In the genomic region with DNA sequence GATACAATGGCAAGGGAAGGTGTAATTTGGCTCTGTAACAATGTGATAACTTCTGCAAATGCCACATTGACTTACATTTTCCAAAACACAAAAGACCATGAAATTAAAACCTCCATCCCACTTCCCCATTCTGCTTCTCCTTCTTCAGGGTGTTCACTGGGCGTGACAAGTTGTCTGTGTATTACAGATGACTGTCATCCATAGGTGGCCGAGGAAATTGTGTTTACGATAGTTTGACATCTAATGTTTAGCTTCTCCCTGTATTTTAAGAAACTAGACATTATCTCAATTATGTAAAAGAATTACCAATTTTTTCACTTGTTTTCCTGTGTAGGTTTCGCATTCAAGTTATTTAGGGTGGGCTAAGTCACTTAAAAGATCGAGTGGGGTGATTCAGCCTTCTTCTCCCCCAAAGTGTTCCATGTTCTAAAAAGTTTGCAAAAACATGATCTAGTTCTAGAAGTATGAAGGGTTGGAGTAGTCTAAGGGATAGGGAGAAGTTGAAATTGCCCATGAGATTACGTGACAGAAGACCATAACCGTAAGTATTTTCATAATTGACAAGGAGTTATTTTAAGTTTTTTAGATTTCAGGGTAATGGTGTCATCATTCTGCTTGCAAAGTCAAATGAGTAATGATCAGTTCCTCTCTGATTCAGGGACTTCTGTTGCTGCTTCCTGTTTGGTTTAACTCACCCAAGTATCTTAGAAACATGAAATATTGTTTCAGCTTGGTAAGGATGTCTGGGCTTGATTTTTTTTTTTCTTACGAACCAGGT, we compare ENCODE assay signal across 8 cellular contexts. TPM values are rescaled to one million over a fixed set of nuclear protein-coding genes. Genes with fewer than 3 reads are reported as not detected.
DNase-seq lines count a peak whose midpoint lies in the region; ATAC-seq and TF ChIP-seq lines count a peak whose summit lies in the region.

No MANE protein-coding gene starts in this region.

- ATAC-seq in GM21447 (IDR thresholded peaks at IDR 0.05; ENCODE audit: unreplicated experiment) = peak; percentile 73
- ATAC-seq in activated naive CD8-positive, alpha-beta T cell treated with anti-CD3 and anti-CD28 coated beads, Interleukin-2, amount 50 U/mL, for 24 hours = peak; percentile 63
- ATAC-seq in naive thymus-derived CD4-positive, alpha-beta T cell = peak; percentile 90

- no peaks in the 10 kb centered on the region for H3K27me3 ChIP-seq in naive thymus-derived CD4-positive, alpha-beta T cell (ENCODE audit: control insufficient read depth in 2 of 2, insufficient read depth in 2 of 2, low read length in 2 of 2)

- H3K27ac ChIP-seq in naive thymus-derived CD4-positive, alpha-beta T cell (ENCODE audit: low read depth, low read length) = peak overlapping the region; percentile 77

- CTCF ChIA-PET in naive thymus-derived CD4-positive, alpha-beta T cell (lab: Charles Lee) = interaction anchor here (0.6 to 2.7 kb wide), 7 partner anchors 10 to 142 kb away, joined by 3 to 9 read pairs (median 4); partner anchors contain the start of gene CYTIP

- peaks cover 22 to 36% of the 10 kb centered on the region in 2 donors for H3K4me1 ChIP-seq in naive thymus-derived CD4-positive, alpha-beta T cell (ENCODE audit: control insufficient read depth in 2 of 2, insufficient read depth in 2 of 2, low read length in 2 of 2)

- DNase-seq in GM12864 (ENCODE audit: low read depth) (peak; percentile 94), HT1080 (ENCODE audit: low read depth) (peak; percentile 72), SHP77 (lab: John Stamatoyannopoulos, UW) (no peak), progenitor cell of endocrine pancreas (ENCODE audit: low spot score, unreplicated experiment) (no peak), NCI-H146 (lab: John Stamatoyannopoulos, UW) (no peak)
- DNase-seq in activated naive CD8-positive, alpha-beta T cell treated with anti-CD3 and anti-CD28 coated beads, Interleukin-2, amount 50 U/mL, for 24 hours = no peak
- peak in 7 of 9 donors; percentile 56 to 83 (median 74) for DNase-seq in naive thymus-derived CD4-positive, alpha-beta T cell

- H3K4me3 Mint-ChIP-seq in activated naive CD8-positive, alpha-beta T cell treated with anti-CD3 and anti-CD28 coated beads, Interleukin-2, amount 50 U/mL, for 24 hours = peak overlapping the region; percentile 77
- H3K4me3 Mint-ChIP-seq in naive thymus-derived CD4-positive, alpha-beta T cell = peak overlapping the region; percentile 42 to 85 (median 71)
- no peak overlapping the region for H3K4me3 Mint-ChIP-seq in progenitor cell of endocrine pancreas (ENCODE audit: low read depth)

- intact Hi-C loops in naive thymus-derived CD4-positive, alpha-beta T cell (cut with micrococcal nuclease) = loop anchor here (1.0 to 5.0 kb wide), 13 partner anchors 8 to 1137 kb away; partner anchors contain the start of genes CYTIP (in 2 of the 2) and NR4A2 (in 2 of the 2)

- H3K27me3 Mint-ChIP-seq in activated naive CD8-positive, alpha-beta T cell treated with anti-CD3 and anti-CD28 coated beads, Interleukin-2, amount 50 U/mL, for 24 hours = peaks cover 2% of the 10 kb centered on the region
- no peaks in the 10 kb centered on the region for H3K27me3 Mint-ChIP-seq in naive thymus-derived CD4-positive, alpha-beta T cell
- H3K27me3 Mint-ChIP-seq in progenitor cell of endocrine pancreas = no peaks in the 10 kb centered on the region

- H3K9me3 Mint-ChIP-seq in activated naive CD8-positive, alpha-beta T cell treated with anti-CD3 and anti-CD28 coated beads, Interleukin-2, amount 50 U/mL, for 24 hours = peaks cover 5% of the 10 kb centered on the region
- H3K9me3 Mint-ChIP-seq in naive thymus-derived CD4-positive, alpha-beta T cell = peaks cover 0 to 11% (median 3%) of the 10 kb centered on the region in 11 donors
- H3K9me3 Mint-ChIP-seq in progenitor cell of endocrine pancreas (ENCODE audit: low read depth) = no peaks in the 10 kb centered on the region

- peaks cover 9% of the 10 kb centered on the region for H3K36me3 Mint-ChIP-seq in activated naive CD8-positive, alpha-beta T cell treated with anti-CD3 and anti-CD28 coated beads, Interleukin-2, amount 50 U/mL, for 24 hours (ENCODE audit: low read depth)
- H3K36me3 Mint-ChIP-seq in naive thymus-derived CD4-positive, alpha-beta T cell = peaks cover 0 to 34% (median 4%) of the 10 kb centered on the region in 5 donors
- no peaks in the 10 kb centered on the region for H3K36me3 Mint-ChIP-seq in progenitor cell of endocrine pancreas (ENCODE audit: insufficient read depth)

- peak overlapping the region; percentile 98 for H3K27ac Mint-ChIP-seq in activated naive CD8-positive, alpha-beta T cell treated with anti-CD3 and anti-CD28 coated beads, Interleukin-2, amount 50 U/mL, for 24 hours
- H3K27ac Mint-ChIP-seq in naive thymus-derived CD4-positive, alpha-beta T cell = peak overlapping the region; percentile 88 to 99 (median 97)
- no peak overlapping the region for H3K27ac Mint-ChIP-seq in progenitor cell of endocrine pancreas

- no peaks in the 10 kb centered on the region for H3K36me3 ChIP-seq in naive thymus-derived CD4-positive, alpha-beta T cell (ENCODE audit: control insufficient read depth in 2 of 3, insufficient read depth in 3 of 3, low read length in 3 of 3)

- H3K4me1 Mint-ChIP-seq in activated naive CD8-positive, alpha-beta T cell treated with anti-CD3 and anti-CD28 coated beads, Interleukin-2, amount 50 U/mL, for 24 hours = peaks cover 100% of the 10 kb centered on the region
- peaks cover 41 to 90% (median 77%) of the 10 kb centered on the region in 7 donors for H3K4me1 Mint-ChIP-seq in naive thymus-derived CD4-positive, alpha-beta T cell
- H3K4me1 Mint-ChIP-seq in progenitor cell of endocrine pancreas (ENCODE audit: low read depth) = no peaks in the 10 kb centered on the region

- H3K9me3 ChIP-seq in naive thymus-derived CD4-positive, alpha-beta T cell (ENCODE audit: control insufficient read depth in 2 of 3, low read length in 3 of 3) = no peaks in the 10 kb centered on the region

- POLR2A ChIA-PET in naive thymus-derived CD4-positive, alpha-beta T cell (lab: Charles Lee) = interaction anchor here (0.6 to 18.1 kb wide), 12 partner anchors 9 to 142 kb away, joined by 3 to 297 read pairs (median 4); partner anchors contain the start of gene CYTIP

- TF ChIP-seq CTCF in GM12864 (IDR thresholded peaks at IDR 0.05; ENCODE audit: low read depth, low read length, missing control alignments) = no peak
- TF ChIP-seq CTCF in progenitor cell of endocrine pancreas (IDR thresholded peaks at IDR 0.05; ENCODE audit: unreplicated experiment) = no peak

- H3K4me3 ChIP-seq in GM12864 (ENCODE audit: low read depth, low read length) = peak overlapping the region; percentile 42
- H3K4me3 ChIP-seq in naive thymus-derived CD4-positive, alpha-beta T cell (ENCODE audit: low read length) = no peak overlapping the region

RNA-seq across cellular contexts. Expression of gene CYTIP, which starts 25.2 kb away (rescaled TPM):
- total RNA-seq in HT1080 (2014; rRNA removed; shearing (Covaris generic)) = not detected in 2 replicates
- polyA plus RNA-seq in HT1080 (2015; cell fraction: cytosol; rRNA removed) = 0.06 TPM in 1 of 2 replicates, not detected in the other
- polyA plus RNA-seq in HT1080 (2015; cell fraction: nucleus; rRNA removed) = not detected in 2 replicates
- 100 to 1,000 TPM; 290 to 406 (median 363) TPM for total RNA-seq in naive thymus-derived CD4-positive, alpha-beta T cell
- 100 to 1,000 TPM; 170 to 270 TPM for polyA plus RNA-seq in naive thymus-derived CD4-positive, alpha-beta T cell
- total RNA-seq in progenitor cell of endocrine pancreas = 0.14 and 0.27 TPM in 2 replicates

Comparison
In these comparisons a context has a peak if more than half of its experiments do, and no peak if none do; other contexts are left out.
1. DNase-seq: peak in GM12864 (single experiment), HT1080 (single experiment) and naive thymus-derived CD4-positive, alpha-beta T cell (7 of 9); none in activated naive CD8-positive, alpha-beta T cell treated with anti-CD3 and anti-CD28 coated beads, Interleukin-2, amount 50 U/mL, for 24 hours (single experiment), SHP77 (0 of 2), progenitor cell of endocrine pancreas (single experiment) and NCI-H146 (single experiment).
2. RNA of gene CYTIP, which starts 25.2 kb away (total RNA-seq): 290 to 406 TPM in naive thymus-derived CD4-positive, alpha-beta T cell; 0.14 to 0.27 TPM in progenitor cell of endocrine pancreas and not detected in HT1080; every median in the first group is over 100 times any median in the second.
3. Peak in every context shown above with its lines, with median percentiles within 50 percentile points of each other: ATAC-seq.